In genomic region chr11:67396258-67396581, GRCh38 we compare ENCODE assay signal across 1 cellular context.
TF ChIP-seq lines count a peak whose summit lies in the region.

No MANE protein-coding gene starts in this region.

TF ChIP-seq in H1, 55 proteins besides CTCF, POLR2A, EP300 and RAD21:
- no peak for TF ChIP-seq TBP (IDR thresholded peaks at IDR 0.05; ENCODE audit: low read depth, low read length)
- TF ChIP-seq SIN3A (conservative IDR thresholded peaks at IDR 0.05 in 1 of 2, IDR thresholded peaks at IDR 0.05 in 1 of 2; ENCODE audit: low read depth in 1 of 2, low read length in 2 of 2): no peak
- no peak for TF ChIP-seq POLR2AphosphoS5 (IDR thresholded peaks at IDR 0.05; ENCODE audit: low read depth, low read length)
- TF ChIP-seq NRF1 (IDR thresholded peaks at IDR 0.05; ENCODE audit: low read depth, low read length): no peak
- no peak for TF ChIP-seq SUZ12 (IDR thresholded peaks at IDR 0.05; ENCODE audit: low read length)
- no peak for TF ChIP-seq CHD1 (IDR thresholded peaks at IDR 0.05; ENCODE audit: low read depth, low read length)
- no peak for TF ChIP-seq NANOG (IDR thresholded peaks at IDR 0.05; ENCODE audit: insufficient read depth, low read depth, low read length, poor library complexity, severe bottlenecking)
- TF ChIP-seq GABPA (IDR thresholded peaks at IDR 0.05; ENCODE audit: borderline replicate concordance, insufficient read depth, low read length): no peak
- TF ChIP-seq HDAC6 (IDR thresholded peaks at IDR 0.05; ENCODE audit: low read depth, low read length): no peak
- TF ChIP-seq RFX5 (IDR thresholded peaks at IDR 0.05; ENCODE audit: borderline replicate concordance, low read depth, low read length): no peak
- TF ChIP-seq EZH2 (IDR thresholded peaks at IDR 0.05; ENCODE audit: low read depth, low read length, severe bottlenecking): no peak
